ENCODE assay signal across 25 cellular contexts in the genomic region with DNA sequence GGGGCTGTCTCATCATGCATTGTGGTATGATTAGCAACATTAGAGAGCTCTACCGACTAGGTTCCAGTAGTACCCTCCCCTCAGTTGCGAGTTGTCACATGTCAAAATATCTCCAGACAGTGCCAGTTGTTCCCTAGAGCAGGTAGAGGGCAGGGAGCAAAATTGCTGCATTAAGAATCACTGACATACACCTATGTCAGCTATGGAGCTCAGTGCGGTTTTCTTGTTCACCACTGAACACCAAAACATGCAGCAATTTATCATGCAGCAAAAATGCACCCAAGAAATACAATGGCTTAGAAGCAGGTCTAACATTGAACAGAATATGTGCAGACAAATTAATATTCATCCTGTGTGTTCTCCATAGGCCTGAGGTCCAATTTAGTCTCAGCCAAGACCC.
"Had no signal": no experiment of that assay in that cellular context is flagged by ENCODE, and none has a peak within 500 bp of the region (broad histone marks: within the 10 kb centered on the region; RNA-seq: fewer than 3 reads in every experiment).

No MANE protein-coding gene starts in this region.

- ATAC-seq: gastrocnemius medialis; left lobe of liver; naive thymus-derived CD4-positive, alpha-beta T cell; right cardiac atrium; stimulated activated memory B cell treated with anti-CD40 and anti-IgM and Interleukin-4, amounts not matched to agents 10 μg/mL and 1 μg/mL and 100 μg/mL, for 72 hours; stimulated activated naive CD8-positive, alpha-beta T cell treated with anti-CD3 and anti-CD28 coated beads, Interleukin-15, Interleukin-2, amounts not matched to agents 100 U/mL and 50 U/mL, for 24 hours had no signal

- H3K9me3 ChIP-seq: colonic mucosa, gastrocnemius medialis, prostate gland, testis had no signal

- H3K27ac ChIP-seq: colonic mucosa, gastrocnemius medialis, prostate gland, sigmoid colon, testis, tibial artery had no signal

- H3K36me3 Mint-ChIP-seq: stimulated activated memory B cell treated with anti-CD40 and anti-IgM and Interleukin-4, amounts not matched to agents 10 μg/mL and 1 μg/mL and 100 μg/mL, for 72 hours; type B pancreatic cell had no signal

- H3K4me3 ChIP-seq: colonic mucosa, gastrocnemius medialis, lung, prostate gland, sigmoid colon, testis, tibial artery had no signal

- H3K4me3 Mint-ChIP-seq: dendritic cell treated with granulocyte-macrophage colony-stimulating factor and Interleukin-4, amounts not matched to agents 40 ng/mL and 50 ng/mL, for 4 days; endodermal cell; mesothelial cell of epicardium; naive thymus-derived CD4-positive, alpha-beta T cell; nephron progenitor cell; stimulated activated memory B cell treated with anti-CD40 and anti-IgM and Interleukin-4, amounts not matched to agents 10 μg/mL and 1 μg/mL and 100 μg/mL, for 72 hours; type B pancreatic cell had no signal

- H3K27ac Mint-ChIP-seq: dendritic cell treated with granulocyte-macrophage colony-stimulating factor and Interleukin-4, amounts not matched to agents 40 ng/mL and 50 ng/mL, for 4 days; endodermal cell; mesothelial cell of epicardium; naive thymus-derived CD4-positive, alpha-beta T cell; nephron progenitor cell; stimulated activated memory B cell treated with anti-CD40 and anti-IgM and Interleukin-4, amounts not matched to agents 10 μg/mL and 1 μg/mL and 100 μg/mL, for 72 hours; type B pancreatic cell had no signal

- DNase-seq: colonic mucosa; effector CD8-positive, alpha-beta T cell; endodermal cell; erythroblast; gastrocnemius medialis; head of caudate nucleus; kidney; mesenchymal stem cell; naive thymus-derived CD4-positive, alpha-beta T cell; nephron progenitor cell; nucleus accumbens; right cardiac atrium; sigmoid colon; stimulated activated CD4-positive, alpha-beta T cell treated with anti-CD3 and anti-CD28 coated beads, Interleukin-4, amount 100 ng/mL, for 4 hours; stimulated activated naive CD8-positive, alpha-beta T cell treated with anti-CD3 and anti-CD28 coated beads, Interleukin-15, Interleukin-2, amounts not matched to agents 100 U/mL and 50 U/mL, for 24 hours; substantia nigra; testis; tibial artery had no signal

- H3K27me3 Mint-ChIP-seq: dendritic cell treated with granulocyte-macrophage colony-stimulating factor and Interleukin-4, amounts not matched to agents 40 ng/mL and 50 ng/mL, for 4 days; stimulated activated memory B cell treated with anti-CD40 and anti-IgM and Interleukin-4, amounts not matched to agents 10 μg/mL and 1 μg/mL and 100 μg/mL, for 72 hours; type B pancreatic cell had no signal

- H3K36me3 ChIP-seq: colonic mucosa, gastrocnemius medialis, prostate gland, sigmoid colon, tibial artery had no signal

- H3K4me1 ChIP-seq: colonic mucosa, gastrocnemius medialis, prostate gland, sigmoid colon, testis, tibial artery had no signal

- H3K27me3 ChIP-seq: colonic mucosa, gastrocnemius medialis, sigmoid colon, testis, tibial artery had no signal

- H3K4me1 Mint-ChIP-seq: nephron progenitor cell; stimulated activated memory B cell treated with anti-CD40 and anti-IgM and Interleukin-4, amounts not matched to agents 10 μg/mL and 1 μg/mL and 100 μg/mL, for 72 hours had no signal
